In the genomic region with DNA sequence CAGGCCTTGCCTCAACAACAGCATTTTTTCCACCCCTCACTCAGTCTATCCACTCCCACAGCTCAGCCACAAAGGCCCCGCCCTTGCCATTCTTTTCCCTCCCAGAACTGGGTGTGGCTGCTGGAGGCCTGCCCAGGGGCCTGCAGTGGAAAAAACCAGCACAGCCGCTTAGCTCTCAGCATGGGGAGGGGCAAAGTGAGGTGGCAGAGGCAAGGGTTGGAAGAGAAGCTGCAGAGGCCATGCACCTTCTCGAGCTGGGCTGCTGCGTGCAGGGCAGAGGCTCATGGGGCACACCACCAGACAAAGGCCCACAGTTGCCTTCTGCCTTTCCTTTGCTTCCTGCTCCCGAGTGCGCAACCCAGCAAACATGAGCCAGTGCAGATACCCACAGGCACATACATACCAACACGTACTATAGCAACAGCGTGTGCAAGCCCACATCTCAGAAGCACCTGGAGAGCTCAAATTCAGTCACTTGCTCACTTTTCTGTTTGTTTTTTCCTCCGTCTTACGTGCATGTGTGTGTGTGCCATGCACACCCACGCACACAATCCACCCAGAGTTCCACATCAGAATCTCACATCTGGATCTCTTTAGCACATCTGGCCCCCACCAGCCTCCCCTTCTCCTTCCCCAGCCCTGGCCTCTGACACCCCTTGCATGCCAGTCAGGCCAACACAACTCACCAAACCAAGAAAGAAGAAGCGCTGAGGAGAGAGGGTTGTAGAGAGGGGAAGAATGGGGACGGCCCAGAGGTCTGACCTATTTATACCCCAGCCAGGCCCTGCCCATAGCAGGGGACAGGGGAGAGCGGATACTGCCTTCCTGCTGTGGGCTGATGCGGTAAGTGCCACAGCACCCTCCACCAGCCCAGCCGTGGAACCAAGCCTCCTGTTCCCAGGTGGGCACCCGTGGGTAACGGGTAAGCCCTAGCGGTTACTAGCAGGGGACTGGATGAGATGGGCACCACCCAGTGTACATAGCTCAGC, we compare ENCODE assay signal across 8 cellular contexts. TPM values are rescaled to one million over a fixed set of nuclear protein-coding genes. Genes with fewer than 3 reads are reported as not detected.
A peak's percentile ranks its signal among the peaks of the same experiment; 100 is the strongest.
DNase-seq lines count a peak whose midpoint lies in the region; ATAC-seq lines count a peak whose summit lies in the region.

Gene S100A4, minus strand, starts transcription at position 740 of the 989 bp plus-strand sequence. CDS start 1,012 bp downstream, outside the sequence.

- ATAC-seq in HG02973 (IDR thresholded peaks at IDR 0.05; ENCODE audit: unreplicated experiment): peak; percentile 49
- ATAC-seq in left colon: peak; percentile 95
- ATAC-seq in HG02870 (IDR thresholded peaks at IDR 0.05; ENCODE audit: unreplicated experiment): no peak

- peak; percentile 92 for DNase-seq in DMS79 (lab: John Stamatoyannopoulos, UW)
- peak; percentile 96 for DNase-seq in NCI-H460 (ENCODE audit: extremely low read depth, low read depth)
- DNase-seq in activated CD4-positive, CD25-positive, alpha-beta regulatory T cell treated with anti-CD3 and anti-CD28 coated beads, Interleukin-2, amount 50 U/mL, for 72 hours: peak; percentile 89
- DNase-seq in cerebellum (ENCODE audit: low spot score): peak; percentile 35
- peak; percentile 95 to 97 for DNase-seq in left colon
- DNase-seq in stimulated activated CD4-positive, alpha-beta T cell treated with anti-CD3 and anti-CD28 coated beads, Interleukin-1b, Interleukin-23, amount 100 ng/mL, for 4 hours (ENCODE audit: low read depth in 2 of 2): peak; percentile 83 to 86

- intact Hi-C loops in left colon (cut with DNase I, micrococcal nuclease): no loop called here

RNA-seq across cellular contexts. Expression of gene S100A4, which starts in this region (rescaled TPM):
- total RNA-seq in NCI-H460 (2014; rRNA removed; shearing (Covaris generic)): 201 and 238 TPM in 2 replicates
- 458 and 480 TPM in 2 replicates for polyA plus RNA-seq in NCI-H460 (2014; cell fraction: nucleus; rRNA removed)
- total RNA-seq in cerebellum (1.4 TPM), left colon (10 to 100 TPM; 36.1 to 79.4 TPM)

Comparison
In these comparisons a context has a peak if more than half of its experiments do, and no peak if none do; other contexts are left out.
1. RNA of gene S100A4 (total RNA-seq): 201 to 238 TPM in NCI-H460 and 36.1 to 79.4 TPM in left colon; 1.4 TPM in cerebellum (single experiment); every median in the first group is over 10 times any median in the second.
2. DNase-seq: peak in every context shown above with its lines; median percentile 96 in NCI-H460; 96 in left colon; 92 in DMS79; 89 in activated CD4-positive, CD25-positive, alpha-beta regulatory T cell treated with anti-CD3 and anti-CD28 coated beads, Interleukin-2, amount 50 U/mL, for 72 hours; 84 in stimulated activated CD4-positive, alpha-beta T cell treated with anti-CD3 and anti-CD28 coated beads, Interleukin-1b, Interleukin-23, amount 100 ng/mL, for 4 hours; 35 in cerebellum.